In genomic region chr12:118103601-118104382, GRCh38 we compare ENCODE assay signal across 9 cellular contexts. TPM values are rescaled to one million over a fixed set of nuclear protein-coding genes. Genes with fewer than 3 reads are reported as not detected.
A peak's percentile ranks its signal among the peaks of the same experiment; 100 is the strongest.
DNase-seq lines count a peak whose midpoint lies in the region; ATAC-seq, FAIRE-seq and TF ChIP-seq lines count a peak whose summit lies in the region.
"Had no signal": no experiment of that assay in that cellular context is flagged by ENCODE, and none has a peak within 500 bp of the region (broad histone marks: within the 10 kb centered on the region; RNA-seq: fewer than 3 reads in every experiment).

TSS of gene VSIG10 (minus strand) at chr12:118104011. CDS start at chr12:118103671, 340 bp downstream.

- H3K9ac ChIP-seq in HUES64 (ENCODE audit: low read depth, low read length) (peak within 1 kb of the TSS; percentile 80), GM12878 (ENCODE audit: control insufficient read depth, insufficient read depth, low read length) (peak within 1 kb of the TSS; percentile 48; the same call in 1 of the 2 replicates)

- H3K27ac ChIP-seq in HUES64 (ENCODE audit: low read depth, low read length) (peak within 1 kb of the TSS; percentile 85), RWPE1 (peak within 1 kb of the TSS; percentile 83), GM12878 (ENCODE audit: control insufficient read depth, insufficient read depth) (no peak within 1 kb of the TSS), right cardiac atrium (ENCODE audit: low read length) (peak within 1 kb of the TSS; percentile 76)

- TF ChIP-seq POLR2A in GM12878 (IDR thresholded peaks at IDR 0.05; ENCODE audit: low read depth, low read length): peak; percentile 14; the same call in 1 of the 2 replicates

- H3K27me3 ChIP-seq in HUES64 (ENCODE audit: insufficient read depth, low read length) (no peaks in the 10 kb centered on the region), GM12878 (replicated peaks in 1 of 2; ENCODE audit: control insufficient read depth in 2 of 2, insufficient read depth in 2 of 2, low read length in 1 of 2) (peaks cover 5 to 10% of the 10 kb centered on the region in 2 experiments; a peak in 3 of 4 replicates), right cardiac atrium (ENCODE audit: control insufficient read depth, insufficient read depth) (no peaks in the 10 kb centered on the region)

- peak; percentile 48 for DNase-seq in NCI-H1092 treated with DMSO at 0.1 percent for 48 hours (lab: John Stamatoyannopoulos, UW)
- DNase-seq in NCI-H1092 (lab: John Stamatoyannopoulos, UW): no peak
- peak; percentile 75 for DNase-seq in RWPE1 (ENCODE audit: low spot score)
- no peak for DNase-seq in GM12878 (ENCODE audit: low read depth, low spot score)
- DNase-seq in right cardiac atrium: peak; percentile 68 to 89 (median 88)
- peak; percentile 11 to 90 (median 32) for DNase-seq in posterior cingulate gyrus

- no peak for FAIRE-seq in GM12878 (lab: Jason Lieb, UNC)
- FAIRE-seq: A204.1 had no signal

- no peak for TF ChIP-seq EP300 in GM12878 (IDR thresholded peaks at IDR 0.05; ENCODE audit: borderline replicate concordance in 1 of 2, control insufficient read depth in 1 of 2, low read depth in 2 of 2, low read length in 2 of 2)

- peak; percentile 81 for ATAC-seq in GM12878
- ATAC-seq in right cardiac atrium: peak; percentile 98
- no peak for ATAC-seq in HG03139 (IDR thresholded peaks at IDR 0.05; ENCODE audit: unreplicated experiment)

- H3K79me2 ChIP-seq in GM12878 (ENCODE audit: control insufficient read depth, insufficient read depth, low read length): no peaks in the 10 kb centered on the region

- H3K4me3 ChIP-seq in HUES64 (ENCODE audit: low read length): peak within 1 kb of the TSS; percentile 75
- peak within 1 kb of the TSS; percentile 84 for H3K4me3 ChIP-seq in GM12878
- peak within 1 kb of the TSS; percentile 87 for H3K4me3 ChIP-seq in right cardiac atrium (ENCODE audit: low read length)

- H3K9me3 ChIP-seq in HUES64 (ENCODE audit: insufficient read depth, low read depth, low read length) (no peaks in the 10 kb centered on the region), GM12878 (replicated peaks; ENCODE audit: control insufficient read depth, insufficient read depth, low read length) (no peaks in the 10 kb centered on the region), right cardiac atrium (ENCODE audit: control insufficient read depth, low read length) (no peaks in the 10 kb centered on the region)

- H3K36me3 ChIP-seq in HUES64 (ENCODE audit: insufficient read depth, low read length) (peaks cover 8% of the 10 kb centered on the region), GM12878 (ENCODE audit: control insufficient read depth in 2 of 2, insufficient read depth in 2 of 2, low read length in 1 of 2) (no peaks in the 10 kb centered on the region)

- in situ Hi-C loops in GM12878 (cut with MboI): loop anchor here (25.0 kb wide), 2 partner anchors 934 to 1434 kb away; no protein-coding TSS in a partner anchor

- TF ChIP-seq CTCF in RWPE1 (conservative IDR thresholded peaks at IDR 0.05; ENCODE audit: low read depth) (no peak), GM12878 (IDR thresholded peaks at IDR 0.05 in 2 of 3, conservative IDR thresholded peaks at IDR 0.05 in 1 of 3; ENCODE audit: control insufficient read depth in 2 of 3, extremely low read depth in 1 of 3, insufficient read depth in 1 of 3, low read depth in 3 of 3, low read length in 3 of 3) (no peak)

- peaks cover 6% of the 10 kb centered on the region; the same call in 1 of the 2 replicates for H3K4me1 ChIP-seq in HUES64 (ENCODE audit: insufficient read depth, low read length)
- no peaks in the 10 kb centered on the region; the same call in 1 of the 2 replicates for H3K4me1 ChIP-seq in GM12878 (ENCODE audit: control insufficient read depth, insufficient read depth, low read length)
- no peaks in the 10 kb centered on the region for H3K4me1 ChIP-seq in right cardiac atrium (ENCODE audit: control insufficient read depth, insufficient read depth, low read length)

- intact Hi-C loops in GM12878 (cut with micrococcal nuclease; ENCODE audit: unreplicated experiment): no loop called here
- intact Hi-C loops in right cardiac atrium (cut with DNase I): no loop called here
- intact Hi-C loops in posterior cingulate gyrus (cut with DNase I): no loop called here

- RAD21 ChIA-PET in GM12878 (lab: Charles Lee; ENCODE audit: unreplicated experiment): no interaction called here

- H3K4me2 ChIP-seq in GM12878 (ENCODE audit: control insufficient read depth, insufficient read depth): peak within 1 kb of the TSS; percentile 97

- no TSS peak for BruUV-seq in GM12878 (replicated peaks; lab: Mats Ljungman, UMichigan)

- H4K20me1 ChIP-seq in GM12878 (ENCODE audit: control insufficient read depth, insufficient read depth): no peaks in the 10 kb centered on the region

- peak within 1 kb of the TSS; percentile 72 for H2AFZ ChIP-seq in GM12878 (ENCODE audit: control insufficient read depth, low read depth, low read length)

- TF ChIP-seq RAD21 in GM12878 (IDR thresholded peaks at IDR 0.05; ENCODE audit: insufficient read depth, low read depth, low read length): no peak

- POLR2A ChIA-PET in RWPE1 (lab: Yijun Ruan, JAX; ENCODE audit: low non-redundant PET) (interaction anchor here (0.6 kb wide), 1 partner anchor 31 kb away, joined by 5 read pairs; no protein-coding TSS in a partner anchor), GM12878 (lab: Charles Lee) (interaction anchor here (0.6 kb wide), 1 partner anchor 247 kb away, joined by 4 read pairs; no protein-coding TSS in a partner anchor)

- SMC1A ChIA-PET in GM12878 (lab: Charles Lee; ENCODE audit: uncharacterized antibody, unreplicated experiment): no interaction called here

- CTCF ChIA-PET in RWPE1 (lab: Yijun Ruan, JAX) (interaction anchor here (1.0 to 1.2 kb wide), 3 partner anchors 17 to 273 kb away, joined by 3 to 5 read pairs (median 4); partner anchors contain the start of gene SUDS3), GM12878 (lab: Yijun Ruan, JAX) (no interaction called here)

- under 1% methylated on average over 75 of the region's 75 CpGs for WGBS in HUES64
- WGBS in GM12878 (ENCODE audit: insufficient coverage, insufficient replicate concordance, low lambda C conversion rate, missing lambda C conversion rate): under 1% methylated on average over 72 of the region's 75 CpGs
- under 1% methylated on average over 75 of the region's 75 CpGs for WGBS in right cardiac atrium

TF ChIP-seq in GM12878, 131 proteins besides CTCF, POLR2A, EP300 and RAD21 (continues in another document):
- no peak for TF ChIP-seq CEBPZ (IDR thresholded peaks at IDR 0.05; ENCODE audit: low read depth, low read length)
- no peak for TF ChIP-seq NRF1 (conservative IDR thresholded peaks at IDR 0.05; ENCODE audit: low read depth, low read length)
- TF ChIP-seq NFXL1 (IDR thresholded peaks at IDR 0.05; ENCODE audit: borderline replicate concordance): no peak
- no peak for TF ChIP-seq POLR2AphosphoS2 (IDR thresholded peaks at IDR 0.05; ENCODE audit: low read depth, low read length)

RNA-seq across cellular contexts. Expression of gene VSIG10, which starts in this region (rescaled TPM):
- 41.9 TPM for polyA plus RNA-seq in HUES64 (2013, experiment 1 of 2)
- 34.6 TPM for polyA plus RNA-seq in HUES64 (2013, experiment 2 of 2)
- total RNA-seq in GM12878 (2013; cell fraction: nucleolus; rRNA removed): 5.7 and 11.5 TPM in 2 replicates
- total RNA-seq in GM12878 (2014; rRNA removed) (6.7 and 8.3 TPM in 2 replicates), GM12878 (2014; rRNA removed; fragmentation: Illumina TruSeq; extraction: Trizol) (4.5 and 5.3 TPM in 2 replicates), GM12878 (2021) (3.2 and 5.6 TPM in 2 replicates), right cardiac atrium (10 to 100 TPM in 3 of 4 donors, 1 to 10 TPM in 1; 6.3 to 14.7 (median 14.3) TPM)
- polyA plus RNA-seq in GM12878 (2011; ENCODE audit: low read depth): 0.88 TPM
- polyA plus RNA-seq in GM12878 (2011; rRNA removed) (3.4 TPM in 2 replicates), GM12878 (2014; fragmentation: Illumina TruSeq; extraction: Trizol) (5.9 TPM in 1 of 2 replicates, not detected in the other), GM12878 (2014; fragmentation: Nextera tagmentation; extraction: Ambion mirVana) (1 to 10 TPM; 4.5 to 6.8 TPM), GM12878 (2014; rRNA removed) (5.3 and 7.2 TPM in 2 replicates), GM12878 (2016; fragmentation: Nextera tagmentation; extraction: Ambion mirVana) (10 to 100 TPM in 1 of 2 experiments, 1 to 10 TPM in 1; 5.0 to 10.2 TPM), right cardiac atrium (9.1 TPM)
- polyA plus RNA-seq in GM12878 (2011; cell fraction: cytosol; rRNA removed): 5.7 and 11.7 TPM in 2 replicates
- polyA plus RNA-seq in GM12878 (2011; cell fraction: nucleus; rRNA removed): 3.0 and 5.6 TPM in 2 replicates
- polyA plus RNA-seq in GM12878 (2012): 2.0 and 2.9 TPM in 2 replicates
- 3.6 and 5.4 TPM in 2 replicates for polyA minus RNA-seq in GM12878 (2011; rRNA and poly(A)+ RNA removed)
- 0.31 and 2.4 TPM in 2 replicates for polyA minus RNA-seq in GM12878 (2011; cell fraction: cytosol; rRNA and poly(A)+ RNA removed)
- 2.5 TPM in 2 replicates for polyA minus RNA-seq in GM12878 (2011; cell fraction: nucleus; rRNA and poly(A)+ RNA removed)

Comparison
In these comparisons a context has a peak if more than half of its experiments do, and no peak if none do; other contexts are left out.
1. DNase-seq: peak in NCI-H1092 treated with DMSO at 0.1 percent for 48 hours (single experiment), RWPE1 (single experiment), right cardiac atrium (3 of 3) and posterior cingulate gyrus (10 of 10); none in NCI-H1092 (single experiment) and GM12878 (single experiment).
2. Peak in every context shown above with its lines, with median percentiles within 50 percentile points of each other: H3K4me3 ChIP-seq.